9 cellular contexts compared by ENCODE assay signal in genomic region chr16:12323007-12323699, GRCh38.
DNase-seq lines count a peak whose midpoint lies in the region; ATAC-seq, FAIRE-seq and TF ChIP-seq lines count a peak whose summit lies in the region.
"Had no signal": no experiment of that assay in that cellular context is flagged by ENCODE, and none has a peak within 500 bp of the region (broad histone marks: within the 10 kb centered on the region; RNA-seq: fewer than 3 reads in every experiment).

No MANE protein-coding gene starts in this region.

- SMC1A ChIA-PET in GM12878 (lab: Charles Lee; ENCODE audit: uncharacterized antibody, unreplicated experiment): no interaction called here

- no peak overlapping the region for H3K9ac ChIP-seq in GM12878 (ENCODE audit: control insufficient read depth, insufficient read depth, low read length)
- H3K9ac ChIP-seq in mesenchymal stem cell (ENCODE audit: low read length): no peak overlapping the region

- no peak overlapping the region for H3K4me3 Mint-ChIP-seq in activated CD4-positive, alpha-beta T cell treated with anti-CD3 and anti-CD28 coated beads, Interleukin-2, amount 10 ng/mL, durations not matched to agents 7 days and 5 days
- no peak overlapping the region for H3K4me3 Mint-ChIP-seq in stimulated activated effector memory CD8-positive, alpha-beta T cell treated with anti-CD3 and anti-CD28 coated beads, Interleukin-12 subunit alpha, Interleukin-12 subunit beta, amount 100 ng/mL, for 72 hours

- TF ChIP-seq EP300 in GM12878 (IDR thresholded peaks at IDR 0.05; ENCODE audit: borderline replicate concordance in 1 of 2, control insufficient read depth in 1 of 2, low read depth in 2 of 2, low read length in 2 of 2): no peak

- FAIRE-seq in GM12878 (lab: Jason Lieb, UNC): no peak

- peaks cover 2% of the 10 kb centered on the region for H3K4me1 Mint-ChIP-seq in activated CD4-positive, alpha-beta T cell treated with anti-CD3 and anti-CD28 coated beads, Interleukin-2, amount 10 ng/mL, durations not matched to agents 7 days and 5 days
- peaks cover 27% of the 10 kb centered on the region for H3K4me1 Mint-ChIP-seq in stimulated activated effector memory CD8-positive, alpha-beta T cell treated with anti-CD3 and anti-CD28 coated beads, Interleukin-12 subunit alpha, Interleukin-12 subunit beta, amount 100 ng/mL, for 72 hours

- intact Hi-C loops in GM12878 (cut with micrococcal nuclease; ENCODE audit: unreplicated experiment): no loop called here

- H4K20me1 ChIP-seq in GM12878 (ENCODE audit: control insufficient read depth, insufficient read depth): no peaks in the 10 kb centered on the region

- H3K9me3 Mint-ChIP-seq in activated CD4-positive, alpha-beta T cell treated with anti-CD3 and anti-CD28 coated beads, Interleukin-2, amount 10 ng/mL, durations not matched to agents 7 days and 5 days: peaks cover 17% of the 10 kb centered on the region
- H3K9me3 Mint-ChIP-seq in stimulated activated effector memory CD8-positive, alpha-beta T cell treated with anti-CD3 and anti-CD28 coated beads, Interleukin-12 subunit alpha, Interleukin-12 subunit beta, amount 100 ng/mL, for 72 hours: peaks cover 6% of the 10 kb centered on the region

- H3K27ac ChIP-seq in GM12878 (ENCODE audit: control insufficient read depth, insufficient read depth) (peak overlapping the region; percentile 29; the same call in 1 of the 2 replicates), mesenchymal stem cell (ENCODE audit: low read length, poor library complexity, severe bottlenecking) (no peak overlapping the region)
- H3K27ac ChIP-seq: esophagus muscularis mucosa had no signal

- BruUV-seq in GM12878 (replicated peaks; lab: Mats Ljungman, UMichigan): no TSS peak

- no peak overlapping the region for H3K4me2 ChIP-seq in GM12878 (ENCODE audit: control insufficient read depth, insufficient read depth)
- H3K4me2 ChIP-seq in mesenchymal stem cell (ENCODE audit: low read length, poor library complexity, severe bottlenecking): no peak overlapping the region

- no peak overlapping the region for H3K14ac ChIP-seq in mesenchymal stem cell (ENCODE audit: low read length in 2 of 2)

- no peaks in the 10 kb centered on the region for H3K79me2 ChIP-seq in GM12878 (ENCODE audit: control insufficient read depth, insufficient read depth, low read length)

- no peak for TF ChIP-seq RAD21 in GM12878 (IDR thresholded peaks at IDR 0.05; ENCODE audit: insufficient read depth, low read depth, low read length)

- no peak overlapping the region for H4K8ac ChIP-seq in mesenchymal stem cell (ENCODE audit: low read length)

- no peak for TF ChIP-seq CTCF in GM12878 (IDR thresholded peaks at IDR 0.05 in 2 of 3, conservative IDR thresholded peaks at IDR 0.05 in 1 of 3; ENCODE audit: control insufficient read depth in 2 of 3, extremely low read depth in 1 of 3, insufficient read depth in 1 of 3, low read depth in 3 of 3, low read length in 3 of 3)

- H3K79me1 ChIP-seq in mesenchymal stem cell (replicated peaks; ENCODE audit: low read length, poor library complexity, severe bottlenecking): peaks cover 13% of the 10 kb centered on the region

- peak overlapping the region; percentile 57 for H3K27ac Mint-ChIP-seq in activated CD4-positive, alpha-beta T cell treated with anti-CD3 and anti-CD28 coated beads, Interleukin-2, amount 10 ng/mL, durations not matched to agents 7 days and 5 days
- H3K27ac Mint-ChIP-seq in stimulated activated effector memory CD8-positive, alpha-beta T cell treated with anti-CD3 and anti-CD28 coated beads, Interleukin-12 subunit alpha, Interleukin-12 subunit beta, amount 100 ng/mL, for 72 hours: peak overlapping the region; percentile 82

- no peak overlapping the region for H2AFZ ChIP-seq in GM12878 (ENCODE audit: control insufficient read depth, low read depth, low read length)
- no peak overlapping the region for H2AFZ ChIP-seq in mesenchymal stem cell (ENCODE audit: low read depth, low read length)

- CTCF ChIA-PET in activated CD4-positive, alpha-beta T cell treated with anti-CD3 and anti-CD28 coated beads, Interleukin-2, amount 10 ng/mL, durations not matched to agents 7 days and 5 days (lab: Charles Lee): no interaction called here
- CTCF ChIA-PET in GM12878 (lab: Yijun Ruan, JAX): no interaction called here

- no peak overlapping the region for H3K23ac ChIP-seq in mesenchymal stem cell (ENCODE audit: low read length in 2 of 2)

- H2BK120ac ChIP-seq in mesenchymal stem cell (ENCODE audit: low read depth, low read length): no peak overlapping the region

- RAD21 ChIA-PET in GM12878 (lab: Charles Lee; ENCODE audit: unreplicated experiment): no interaction called here

- H3K36me3 ChIP-seq in GM12878 (ENCODE audit: control insufficient read depth in 2 of 2, insufficient read depth in 2 of 2, low read length in 1 of 2) (peaks cover 0 to 6% of the 10 kb centered on the region in 2 experiments; a peak in 2 of 4 replicates), mesenchymal stem cell (ENCODE audit: control insufficient read depth in 1 of 2, insufficient read depth in 2 of 2, low read depth in 1 of 2, low read length in 2 of 2) (no peaks in the 10 kb centered on the region)
- H3K36me3 ChIP-seq: esophagus muscularis mucosa had no signal

- ATAC-seq in GM12878 (peak; percentile 52; the same call in 2 of the 3 replicates), HG02588 (IDR thresholded peaks at IDR 0.05; ENCODE audit: unreplicated experiment) (no peak), GM21367 (IDR thresholded peaks at IDR 0.05; ENCODE audit: unreplicated experiment) (no peak)
- peak; percentile 95 for ATAC-seq in stimulated activated effector memory CD8-positive, alpha-beta T cell treated with anti-CD3 and anti-CD28 coated beads, Interleukin-12 subunit alpha, Interleukin-12 subunit beta, amount 100 ng/mL, for 72 hours

- TF ChIP-seq POLR2A in GM12878 (IDR thresholded peaks at IDR 0.05; ENCODE audit: low read depth, low read length): no peak

- H3K18ac ChIP-seq in mesenchymal stem cell (ENCODE audit: low read depth in 1 of 2, low read length in 2 of 2): no peak overlapping the region

- H3K4me1 ChIP-seq in GM12878 (ENCODE audit: control insufficient read depth, insufficient read depth, low read length): no peaks in the 10 kb centered on the region
- peaks cover 26% of the 10 kb centered on the region for H3K4me1 ChIP-seq in mesenchymal stem cell (ENCODE audit: control insufficient read depth, insufficient read depth, low read depth, low read length)

- H3K27me3 ChIP-seq in GM12878 (replicated peaks in 1 of 2; ENCODE audit: control insufficient read depth in 2 of 2, insufficient read depth in 2 of 2, low read length in 1 of 2): no peaks in the 10 kb centered on the region
- H3K27me3 ChIP-seq in mesenchymal stem cell (ENCODE audit: control insufficient read depth in 1 of 2, insufficient read depth in 1 of 2, low read length in 2 of 2): no peaks in the 10 kb centered on the region
- H3K27me3 ChIP-seq: esophagus muscularis mucosa had no signal

- in situ Hi-C loops in GM12878 (cut with MboI): no loop called here

- H2BK15ac ChIP-seq in mesenchymal stem cell (ENCODE audit: low read depth, poor library complexity, severe bottlenecking): no peak overlapping the region

- no peak overlapping the region for H3K4ac ChIP-seq in mesenchymal stem cell (ENCODE audit: low read depth in 1 of 2, low read length in 2 of 2)

- H3K4me3 ChIP-seq in GM12878: no peak overlapping the region
- no peak overlapping the region for H3K4me3 ChIP-seq in mesenchymal stem cell (ENCODE audit: insufficient read depth in 1 of 2, low read depth in 1 of 2, low read length in 2 of 2)
- H3K4me3 ChIP-seq: esophagus muscularis mucosa had no signal

- DNase-seq in activated CD4-positive, alpha-beta T cell treated with anti-CD3 and anti-CD28 coated beads, Interleukin-2, amount 10 ng/mL, durations not matched to agents 7 days and 5 days: peak; percentile 53
- DNase-seq in activated CD4-positive, alpha-beta T cell treated with anti-CD3 and anti-CD28 coated beads for 4 hours: no peak
- DNase-seq in SW480 (ENCODE audit: low spot score) (peak; percentile 10), GM12878 (ENCODE audit: low read depth, low spot score) (peak; percentile 43), mesenchymal stem cell (no peak)
- peak; percentile 20 to 64 for DNase-seq in stimulated activated effector memory CD8-positive, alpha-beta T cell treated with anti-CD3 and anti-CD28 coated beads, Interleukin-12 subunit alpha, Interleukin-12 subunit beta, amount 100 ng/mL, for 72 hours (ENCODE audit: low spot score in 2 of 2)

- POLR2A ChIA-PET in activated CD4-positive, alpha-beta T cell treated with anti-CD3 and anti-CD28 coated beads, Interleukin-2, amount 10 ng/mL, durations not matched to agents 7 days and 5 days (lab: Charles Lee): no interaction called here
- POLR2A ChIA-PET in GM12878 (lab: Charles Lee): no interaction called here

- no peak overlapping the region for H2BK5ac ChIP-seq in mesenchymal stem cell (ENCODE audit: low read depth, low read length, poor library complexity, severe bottlenecking)

- H2BK12ac ChIP-seq in mesenchymal stem cell (ENCODE audit: low read length in 2 of 2): no peak overlapping the region

- WGBS in GM12878 (ENCODE audit: insufficient coverage, insufficient replicate concordance, low lambda C conversion rate, missing lambda C conversion rate): 21% methylated on average over 11 of the region's 13 CpGs
- 72% methylated on average over 5 of the region's 13 CpGs for WGBS in mesenchymal stem cell

- H3K9me3 ChIP-seq in GM12878 (replicated peaks; ENCODE audit: control insufficient read depth, insufficient read depth, low read length) (peaks cover 2% of the 10 kb centered on the region), mesenchymal stem cell (ENCODE audit: control insufficient read depth, low read length) (no peaks in the 10 kb centered on the region)
- H3K9me3 ChIP-seq: esophagus muscularis mucosa had no signal

- H3K27me3 Mint-ChIP-seq in activated CD4-positive, alpha-beta T cell treated with anti-CD3 and anti-CD28 coated beads, Interleukin-2, amount 10 ng/mL, durations not matched to agents 7 days and 5 days: no peaks in the 10 kb centered on the region

- no peak overlapping the region for H4K91ac ChIP-seq in mesenchymal stem cell (ENCODE audit: low read length)

- H3K36me3 Mint-ChIP-seq in activated CD4-positive, alpha-beta T cell treated with anti-CD3 and anti-CD28 coated beads, Interleukin-2, amount 10 ng/mL, durations not matched to agents 7 days and 5 days (ENCODE audit: low read depth): peaks cover 4% of the 10 kb centered on the region
- peaks cover 23% of the 10 kb centered on the region for H3K36me3 Mint-ChIP-seq in stimulated activated effector memory CD8-positive, alpha-beta T cell treated with anti-CD3 and anti-CD28 coated beads, Interleukin-12 subunit alpha, Interleukin-12 subunit beta, amount 100 ng/mL, for 72 hours

- H2AK5ac ChIP-seq in mesenchymal stem cell (ENCODE audit: low read length, severe bottlenecking): no peak overlapping the region

TF ChIP-seq in GM12878, 131 proteins besides CTCF, POLR2A, EP300 and RAD21 (continues in another document):
- no peak for TF ChIP-seq ZNF24 (IDR thresholded peaks at IDR 0.05)
- peak in 1 of 2 experiments; percentile 13; a peak in 1 of 4 replicates for TF ChIP-seq CEBPB (IDR thresholded peaks at IDR 0.05; ENCODE audit: borderline replicate concordance in 1 of 2, low read depth in 2 of 2, low read length in 2 of 2)
- peak; percentile 41; the same call in 1 of the 2 replicates for TF ChIP-seq GABPA (IDR thresholded peaks at IDR 0.05; ENCODE audit: low read depth)
- no peak for TF ChIP-seq DPF2 (IDR thresholded peaks at IDR 0.05)
- TF ChIP-seq NR2C1 (IDR thresholded peaks at IDR 0.05): no peak

Comparison
In these comparisons a context has a peak if more than half of its experiments do, and no peak if none do; other contexts are left out.
1. DNase-seq: peak in activated CD4-positive, alpha-beta T cell treated with anti-CD3 and anti-CD28 coated beads, Interleukin-2, amount 10 ng/mL, durations not matched to agents 7 days and 5 days (single experiment), SW480 (single experiment), GM12878 (single experiment) and stimulated activated effector memory CD8-positive, alpha-beta T cell treated with anti-CD3 and anti-CD28 coated beads, Interleukin-12 subunit alpha, Interleukin-12 subunit beta, amount 100 ng/mL, for 72 hours (2 of 2); none in activated CD4-positive, alpha-beta T cell treated with anti-CD3 and anti-CD28 coated beads for 4 hours (0 of 2) and mesenchymal stem cell (single experiment).
2. ATAC-seq: peak in GM12878 (single experiment) and stimulated activated effector memory CD8-positive, alpha-beta T cell treated with anti-CD3 and anti-CD28 coated beads, Interleukin-12 subunit alpha, Interleukin-12 subunit beta, amount 100 ng/mL, for 72 hours (single experiment); none in HG02588 (single experiment) and GM21367 (single experiment).